14 cellular contexts compared by ENCODE assay signal in genomic region chr19:48717059-48717395, GRCh38. TPM values are rescaled to one million over a fixed set of nuclear protein-coding genes. Genes with fewer than 3 reads are reported as not detected.
A peak's percentile ranks its signal among the peaks of the same experiment; 100 is the strongest.
DNase-seq lines count a peak whose midpoint lies in the region; ATAC-seq and TF ChIP-seq lines count a peak whose summit lies in the region.
"Had no signal": no experiment of that assay in that cellular context is flagged by ENCODE, and none has a peak within 500 bp of the region (broad histone marks: within the 10 kb centered on the region; RNA-seq: fewer than 3 reads in every experiment).

No MANE protein-coding gene starts in this region.

- peak overlapping the region; percentile 70 for H3K27ac Mint-ChIP-seq in neural crest cell (ENCODE audit: unreplicated experiment)
- H3K27ac Mint-ChIP-seq: activated CD4-positive, alpha-beta T cell treated with anti-CD3 and anti-CD28 coated beads for 36 hours; activated naive CD4-positive, alpha-beta T cell treated with anti-CD3 and anti-CD28 coated beads, Interleukin-2, amount 50 U/mL, for 72 hours had no signal

- H3K36me3 ChIP-seq in left ventricle myocardium inferior (peaks cover 6% of the 10 kb centered on the region), urinary bladder (ENCODE audit: insufficient read depth) (no peaks in the 10 kb centered on the region)

- intact Hi-C loops in left ventricle myocardium inferior (cut with micrococcal nuclease) (no loop called here), Right ventricle myocardium superior (cut with DNase I) (no loop called here), dorsolateral prefrontal cortex (cut with DNase I) (loop anchor here in 1 of 2 donors (5.0 kb wide), 1 partner anchor 35 kb away; no protein-coding TSS in a partner anchor)

- peaks cover 50% of the 10 kb centered on the region for H3K4me1 Mint-ChIP-seq in neural crest cell

- H3K27me3 ChIP-seq in left ventricle myocardium inferior (ENCODE audit: low read depth): no peaks in the 10 kb centered on the region
- no peaks in the 10 kb centered on the region for H3K27me3 ChIP-seq in dorsolateral prefrontal cortex

- TF ChIP-seq CTCF in left ventricle myocardium inferior (IDR thresholded peaks at IDR 0.05; ENCODE audit: borderline replicate concordance) (no peak), dorsolateral prefrontal cortex (IDR thresholded peaks at IDR 0.05 in 54 of 56, conservative IDR thresholded peaks at IDR 0.05 in 2 of 56; ENCODE audit: low read depth in 1 of 56, partially characterized antibody in 56 of 56) (no peak), neural crest cell (conservative IDR thresholded peaks at IDR 0.05) (no peak), GM10266 (IDR thresholded peaks at IDR 0.05; ENCODE audit: control insufficient read depth, insufficient read depth, low read depth, missing control alignments) (no peak)

- H3K4me1 ChIP-seq in left ventricle myocardium inferior (peaks cover 83% of the 10 kb centered on the region), urinary bladder (ENCODE audit: insufficient read depth) (no peaks in the 10 kb centered on the region)

- H3K27ac ChIP-seq in left ventricle myocardium inferior (replicated peaks) (peak overlapping the region; percentile 90), dorsolateral prefrontal cortex (peak overlapping the region; percentile 37 to 95 (median 89)), urinary bladder (ENCODE audit: low read depth) (no peak overlapping the region)
- H3K27ac ChIP-seq: C4-2B had no signal

- ATAC-seq in Right ventricle myocardium superior (ENCODE audit: poor library complexity) (no peak), GM19455 (IDR thresholded peaks at IDR 0.05; ENCODE audit: unreplicated experiment) (no peak)
- ATAC-seq: activated CD4-positive, alpha-beta T cell treated with anti-CD3 and anti-CD28 coated beads for 36 hours; activated naive CD4-positive, alpha-beta T cell treated with anti-CD3 and anti-CD28 coated beads, Interleukin-2, amount 50 U/mL, for 72 hours had no signal

- no peaks in the 10 kb centered on the region for H3K36me3 Mint-ChIP-seq in neural crest cell (ENCODE audit: low read depth)

- H3K4me3 ChIP-seq in left ventricle myocardium inferior (peak overlapping the region; percentile 77), dorsolateral prefrontal cortex (peak overlapping the region in 57 of 59 donors; percentile 1 to 97 (median 42)), urinary bladder (ENCODE audit: low read depth, low read length) (peak overlapping the region; percentile 4)

- H3K27me3 Mint-ChIP-seq in neural crest cell (ENCODE audit: low read depth): no peaks in the 10 kb centered on the region
- H3K27me3 Mint-ChIP-seq: activated CD4-positive, alpha-beta T cell treated with anti-CD3 and anti-CD28 coated beads for 36 hours had no signal

- WGBS in urinary bladder: 9% methylated on average over 5 of the region's 5 CpGs

- no peaks in the 10 kb centered on the region for H3K9me3 ChIP-seq in left ventricle myocardium inferior (replicated peaks)

- no peaks in the 10 kb centered on the region for H3K9me3 Mint-ChIP-seq in neural crest cell
- H3K9me3 Mint-ChIP-seq: activated naive CD4-positive, alpha-beta T cell treated with anti-CD3 and anti-CD28 coated beads, Interleukin-2, amount 50 U/mL, for 72 hours had no signal

- DNase-seq in left ventricle myocardium inferior (no peak), Right ventricle myocardium superior (no peak), dorsolateral prefrontal cortex (no peak), neural crest cell (ENCODE audit: low read depth, low spot score) (no peak), NCI-H146 (lab: John Stamatoyannopoulos, UW) (no peak), GM10266 (ENCODE audit: extremely low spot score) (no peak)
- DNase-seq: activated CD4-positive, alpha-beta T cell treated with anti-CD3 and anti-CD28 coated beads for 36 hours; foreskin melanocyte; NCI-H187 treated with DMSO at 0.1 percent for 48 hours had no signal

- H3K4me3 Mint-ChIP-seq in neural crest cell: peak overlapping the region; percentile 70
- H3K4me3 Mint-ChIP-seq: activated CD4-positive, alpha-beta T cell treated with anti-CD3 and anti-CD28 coated beads for 36 hours had no signal

RNA-seq across cellular contexts. Expression of gene MAMSTR, which starts 2.5 kb away (rescaled TPM):
- total RNA-seq in left ventricle myocardium inferior: 1.8 TPM
- 4.8 TPM for total RNA-seq in Right ventricle myocardium superior
- 10 to 100 TPM in 3 of 120 experiments, 1 to 10 TPM in 117; 3.4 to 11.4 (median 6.3) TPM for total RNA-seq in dorsolateral prefrontal cortex
- total RNA-seq in neural crest cell: 2.4 and 2.6 TPM in 2 replicates
- 2.5 TPM for total RNA-seq in urinary bladder
- polyA plus RNA-seq in urinary bladder: 3.0 TPM

RNA-seq across cellular contexts. Expression of gene FUT2, which starts 21.3 kb away (rescaled TPM):
- not detected for total RNA-seq in left ventricle myocardium inferior
- not detected for total RNA-seq in Right ventricle myocardium superior
- total RNA-seq in dorsolateral prefrontal cortex: 1 to 10 TPM in 27 of 120 experiments, under 1 TPM in 49, not detected in 44; 0.14 to 6.4 (median 0.68) TPM
- total RNA-seq in neural crest cell: not detected in 2 replicates
- total RNA-seq in urinary bladder: 0.79 TPM
- polyA plus RNA-seq in urinary bladder: 0.41 TPM
- total RNA-seq: activated CD4-positive, alpha-beta T cell treated with anti-CD3 and anti-CD28 coated beads for 36 hours; activated naive CD4-positive, alpha-beta T cell treated with anti-CD3 and anti-CD28 coated beads, Interleukin-2, amount 50 U/mL, for 72 hours had no signal
- polyA plus RNA-seq: neural cell had no signal

RNA-seq across cellular contexts. Expression of gene RASIP1, which starts 23.4 kb away (rescaled TPM):
- total RNA-seq in left ventricle myocardium inferior (13.9 TPM), Right ventricle myocardium superior (15.1 TPM), dorsolateral prefrontal cortex (10 to 100 TPM in 40 of 120 experiments, 1 to 10 TPM in 80; 5.6 to 16.1 (median 8.9) TPM), neural crest cell (0.59 and 1.0 TPM in 2 replicates), urinary bladder (10.8 TPM)
- 15.5 TPM for polyA plus RNA-seq in urinary bladder
- polyA plus RNA-seq: neural cell had no signal

RNA-seq across cellular contexts. Expression of gene IZUMO1, which starts 29.7 kb away (rescaled TPM):
- total RNA-seq in left ventricle myocardium inferior (0.60 TPM), Right ventricle myocardium superior (0.73 TPM), dorsolateral prefrontal cortex (1 to 10 TPM in 75 of 120 experiments, under 1 TPM in 40, not detected in 5; 0.31 to 9.5 (median 1.3) TPM), neural crest cell (0.23 TPM in 1 of 2 replicates, not detected in the other), urinary bladder (not detected)
- polyA plus RNA-seq in urinary bladder: not detected
- total RNA-seq: activated CD4-positive, alpha-beta T cell treated with anti-CD3 and anti-CD28 coated beads for 36 hours; activated naive CD4-positive, alpha-beta T cell treated with anti-CD3 and anti-CD28 coated beads, Interleukin-2, amount 50 U/mL, for 72 hours had no signal
- polyA plus RNA-seq: neural cell had no signal

RNA-seq across cellular contexts. Expression of gene FUT1, which starts 35.4 kb away (rescaled TPM):
- total RNA-seq in left ventricle myocardium inferior (1.8 TPM), Right ventricle myocardium superior (1.8 TPM), dorsolateral prefrontal cortex (10 to 100 TPM in 1 of 120 experiments, 1 to 10 TPM in 119; 1.8 to 11.1 (median 5.1) TPM), neural crest cell (0.51 and 0.59 TPM in 2 replicates), urinary bladder (1.6 TPM)
- polyA plus RNA-seq in urinary bladder: 1.5 TPM

Comparison
In these comparisons a context has a peak if more than half of its experiments do, and no peak if none do; other contexts are left out.
1. H3K4me3 ChIP-seq: peak in every context shown above with its lines; median percentile 77 in left ventricle myocardium inferior; 42 in dorsolateral prefrontal cortex; 4 in urinary bladder.